14 cellular contexts compared by ENCODE assay signal in genomic region chr1:229092377-229093257, GRCh38.
DNase-seq lines count a peak whose midpoint lies in the region; ATAC-seq, FAIRE-seq and TF ChIP-seq lines count a peak whose summit lies in the region.
"Had no signal": no experiment of that assay in that cellular context is flagged by ENCODE, and none has a peak within 500 bp of the region (broad histone marks: within the 10 kb centered on the region; RNA-seq: fewer than 3 reads in every experiment).

No MANE protein-coding gene starts in this region.

- no peaks in the 10 kb centered on the region for H3K27me3 ChIP-seq in iPS DF 6.9 (ENCODE audit: control insufficient read depth, insufficient read depth, low read length)
- H3K27me3 ChIP-seq: gastrocnemius medialis, uterus had no signal

- no CpG with 5 or more reads among the region's 8 CpGs for WGBS in iPS DF 6.9 (ENCODE audit: insufficient coverage, insufficient read length)

- no peak for TF ChIP-seq POLR2A in GM12892 (IDR thresholded peaks at IDR 0.05; ENCODE audit: low read depth, low read length)

- H3K9me3 ChIP-seq in iPS DF 6.9 (ENCODE audit: control insufficient read depth, insufficient read depth, low read length): no peaks in the 10 kb centered on the region
- H3K9me3 ChIP-seq: gastrocnemius medialis, uterus had no signal

- intact Hi-C loops in sciatic nerve (cut with DNase I): no loop called here

- DNase-seq in GM12892 (ENCODE audit: insufficient read length) (no peak), NCI-H526 treated with DMSO at 0.1 percent for 48 hours (lab: John Stamatoyannopoulos, UW) (peak; percentile 75), iPS DF 6.9 (ENCODE audit: low read depth, low spot score) (no peak), sciatic nerve (ENCODE audit: low spot score) (no peak), NCI-H2029 treated with DMSO at 0.1 percent for 48 hours (lab: John Stamatoyannopoulos, UW) (no peak), inferior parietal cortex (ENCODE audit: extremely low spot score) (no peak), NOMO-1 treated with DMSO at 0.1 percent for 48 hours (lab: John Stamatoyannopoulos, UW; ENCODE audit: unreplicated experiment) (no peak)
- DNase-seq: activated T-cell treated with anti-CD3 and anti-CD28 coated beads, Interleukin-2, amount 50 U/mL, for 1 hour; gastrocnemius medialis; GOT3; NCI-H2081 treated with DMSO at 0.1 percent for 48 hours; stimulated activated CD4-positive, alpha-beta T cell treated with anti-CD3 and anti-CD28 coated beads, Interleukin-4, amount 100 ng/mL, for 24 hours; uterus had no signal

- ATAC-seq in sciatic nerve (peak; percentile 8), HG03342 (IDR thresholded peaks at IDR 0.05; ENCODE audit: unreplicated experiment) (no peak)
- ATAC-seq: gastrocnemius medialis had no signal

- H3K4me3 ChIP-seq in iPS DF 6.9 (ENCODE audit: low read length): no peak overlapping the region
- H3K4me3 ChIP-seq: gastrocnemius medialis, uterus had no signal

- peak; percentile 42 for FAIRE-seq in GM12892 (lab: Jason Lieb, UNC)

- H3K36me3 ChIP-seq in iPS DF 6.9 (ENCODE audit: control insufficient read depth, insufficient read depth, low read length): no peaks in the 10 kb centered on the region
- H3K36me3 ChIP-seq: gastrocnemius medialis, uterus had no signal

- peaks cover 9% of the 10 kb centered on the region for H3K4me1 ChIP-seq in iPS DF 6.9 (ENCODE audit: control insufficient read depth, insufficient read depth, low read length)

- H3K27ac ChIP-seq in iPS DF 6.9 (ENCODE audit: low read length): peak overlapping the region; percentile 64
- H3K27ac ChIP-seq: gastrocnemius medialis had no signal
